Comparison of ENCODE assay signal across 15 cellular contexts in genomic region chr2:156573710-156574109, GRCh38.
DNase-seq lines count a peak whose midpoint lies in the region; ATAC-seq and TF ChIP-seq lines count a peak whose summit lies in the region.
"Had no signal": no experiment of that assay in that cellular context is flagged by ENCODE, and none has a peak within 500 bp of the region (broad histone marks: within the 10 kb centered on the region; RNA-seq: fewer than 3 reads in every experiment).

No MANE protein-coding gene starts in this region.

- no peaks in the 10 kb centered on the region for H3K9me3 Mint-ChIP-seq in natural killer cell treated with Interleukin-12 subunit alpha and Interleukin-12 subunit beta and Interleukin-15 and Interleukin-18, amount 100 ng/mL, for 72 hours
- H3K9me3 Mint-ChIP-seq in natural killer cell (no peaks in the 10 kb centered on the region), progenitor cell of endocrine pancreas (ENCODE audit: low read depth) (no peaks in the 10 kb centered on the region)
- H3K9me3 Mint-ChIP-seq: CD8-positive, alpha-beta memory T cell had no signal

- no peak for DNase-seq in natural killer cell treated with Interleukin-12 subunit alpha and Interleukin-12 subunit beta and Interleukin-15 and Interleukin-18, amount 100 ng/mL, for 72 hours (ENCODE audit: low spot score)
- DNase-seq in natural killer cell (no peak), COLO668 (lab: John Stamatoyannopoulos, UW; ENCODE audit: unreplicated experiment) (no peak), DMS 273 treated with DMSO at 0.1 percent for 48 hours (lab: John Stamatoyannopoulos, UW) (no peak), superior temporal gyrus (ENCODE audit: extremely low spot score) (no peak), progenitor cell of endocrine pancreas (ENCODE audit: low spot score, unreplicated experiment) (no peak)
- DNase-seq: activated CD4-positive, alpha-beta T cell treated with anti-CD3 and anti-CD28 coated beads for 36 hours; amygdala; CD8-positive, alpha-beta memory T cell; erythroblast; OCI-M1; transverse colon had no signal

- TF ChIP-seq CTCF in natural killer cell (IDR thresholded peaks at IDR 0.05) (no peak), progenitor cell of endocrine pancreas (IDR thresholded peaks at IDR 0.05; ENCODE audit: unreplicated experiment) (no peak)

- no peak for ATAC-seq in natural killer cell treated with Interleukin-12 subunit alpha and Interleukin-12 subunit beta and Interleukin-15 and Interleukin-18, amount 100 ng/mL, for 72 hours
- ATAC-seq in natural killer cell: no peak
- peak; percentile 80 for ATAC-seq in GM21717 (IDR thresholded peaks at IDR 0.05; ENCODE audit: unreplicated experiment)
- ATAC-seq in HG03342 (IDR thresholded peaks at IDR 0.05; ENCODE audit: unreplicated experiment): peak; percentile 74
- ATAC-seq: A549 had no signal

- peaks cover 7 to 20% of the 10 kb centered on the region in 2 donors for H3K4me1 Mint-ChIP-seq in natural killer cell treated with Interleukin-12 subunit alpha and Interleukin-12 subunit beta and Interleukin-15 and Interleukin-18, amount 100 ng/mL, for 72 hours (ENCODE audit: low read depth in 2 of 2)
- peaks cover 13 to 15% of the 10 kb centered on the region in 2 donors for H3K4me1 Mint-ChIP-seq in natural killer cell
- peaks cover 12% of the 10 kb centered on the region for H3K4me1 Mint-ChIP-seq in progenitor cell of endocrine pancreas (ENCODE audit: low read depth)

- H3K27ac Mint-ChIP-seq in natural killer cell treated with Interleukin-12 subunit alpha and Interleukin-12 subunit beta and Interleukin-15 and Interleukin-18, amount 100 ng/mL, for 72 hours: peak overlapping the region in 1 of 2 donors; percentile 66
- H3K27ac Mint-ChIP-seq in natural killer cell: peak overlapping the region in 1 of 2 donors; percentile 50
- no peak overlapping the region for H3K27ac Mint-ChIP-seq in progenitor cell of endocrine pancreas
- H3K27ac Mint-ChIP-seq: activated CD4-positive, alpha-beta T cell treated with anti-CD3 and anti-CD28 coated beads for 36 hours had no signal

- H3K27me3 Mint-ChIP-seq in natural killer cell treated with Interleukin-12 subunit alpha and Interleukin-12 subunit beta and Interleukin-15 and Interleukin-18, amount 100 ng/mL, for 72 hours: no peaks in the 10 kb centered on the region
- H3K27me3 Mint-ChIP-seq in natural killer cell (ENCODE audit: low read depth in 2 of 2) (no peaks in the 10 kb centered on the region), progenitor cell of endocrine pancreas (no peaks in the 10 kb centered on the region)
- H3K27me3 Mint-ChIP-seq: activated CD4-positive, alpha-beta T cell treated with anti-CD3 and anti-CD28 coated beads for 36 hours; CD8-positive, alpha-beta memory T cell had no signal

- intact Hi-C loops in natural killer cell (cut with micrococcal nuclease): no loop called here

- H3K36me3 Mint-ChIP-seq in natural killer cell treated with Interleukin-12 subunit alpha and Interleukin-12 subunit beta and Interleukin-15 and Interleukin-18, amount 100 ng/mL, for 72 hours: peaks cover 13% of the 10 kb centered on the region
- peaks cover 6% of the 10 kb centered on the region for H3K36me3 Mint-ChIP-seq in natural killer cell
- peaks cover 29% of the 10 kb centered on the region for H3K36me3 Mint-ChIP-seq in progenitor cell of endocrine pancreas (ENCODE audit: insufficient read depth)

- peak overlapping the region; percentile 25 for H3K4me3 Mint-ChIP-seq in natural killer cell treated with Interleukin-12 subunit alpha and Interleukin-12 subunit beta and Interleukin-15 and Interleukin-18, amount 100 ng/mL, for 72 hours
- no peak overlapping the region for H3K4me3 Mint-ChIP-seq in natural killer cell
- H3K4me3 Mint-ChIP-seq in progenitor cell of endocrine pancreas (ENCODE audit: low read depth): no peak overlapping the region
- H3K4me3 Mint-ChIP-seq: activated CD4-positive, alpha-beta T cell treated with anti-CD3 and anti-CD28 coated beads for 36 hours; CD8-positive, alpha-beta memory T cell had no signal

Comparison
In these comparisons a context has a peak if more than half of its experiments do, and no peak if none do; other contexts are left out.
1. ATAC-seq: peak in GM21717 (single experiment) and HG03342 (single experiment); none in natural killer cell treated with Interleukin-12 subunit alpha and Interleukin-12 subunit beta and Interleukin-15 and Interleukin-18, amount 100 ng/mL, for 72 hours (0 of 2) and natural killer cell (0 of 3).